ENCODE assay signal across 14 cellular contexts in genomic region chr13:21149568-21149967, GRCh38. TPM values are rescaled to one million over a fixed set of nuclear protein-coding genes. Genes with fewer than 3 reads are reported as not detected.
DNase-seq lines count a peak whose midpoint lies in the region; ATAC-seq lines count a peak whose summit lies in the region.
"Had no signal": no experiment of that assay in that cellular context is flagged by ENCODE, and none has a peak within 500 bp of the region (broad histone marks: within the 10 kb centered on the region; RNA-seq: fewer than 3 reads in every experiment).

No MANE protein-coding gene starts in this region.

- H3K4me2 ChIP-seq in BLaER1 treated with 17β-estradiol and CSF1 and Interleukin-3, amounts not matched to agents 10 nM and 100 nM, result peak overlapping the region in 10 of 11 experiments; percentile 0 to 32 (median 15); a peak in 13 of 22 replicates
- H3K4me2 ChIP-seq in mesendoderm (ENCODE audit: low read length), result no peak overlapping the region

- WGBS in mesendoderm (ENCODE audit: extremely low coverage, insufficient coverage, low lambda C conversion rate), result no CpG with 5 or more reads among the region's 1 CpG

- H2AK5ac ChIP-seq in mesendoderm (ENCODE audit: low read length), result no peak overlapping the region

- H2BK120ac ChIP-seq in mesendoderm (ENCODE audit: low read depth, low read length), result no peak overlapping the region

- H3K4ac ChIP-seq in mesendoderm (ENCODE audit: low read depth, low read length), result no peak overlapping the region

- no peak overlapping the region for H4K8ac ChIP-seq in mesendoderm (ENCODE audit: low read depth, low read length)

- no peaks in the 10 kb centered on the region for H3K27me3 ChIP-seq in BLaER1 treated with 17β-estradiol and CSF1 and Interleukin-3, amounts not matched to agents 10 nM and 100 nM
- no peaks in the 10 kb centered on the region for H3K27me3 ChIP-seq in mesendoderm (ENCODE audit: insufficient read depth, low read length, poor library complexity)
- H3K27me3 ChIP-seq: brain microvascular endothelial cell had no signal

- H3K23ac ChIP-seq in mesendoderm (ENCODE audit: low read length), result no peak overlapping the region

- peaks cover 52 to 74% (median 64%) of the 10 kb centered on the region in 11 experiments for H3K36me3 ChIP-seq in BLaER1 treated with 17β-estradiol and CSF1 and Interleukin-3, amounts not matched to agents 10 nM and 100 nM
- H3K36me3 ChIP-seq in mesendoderm (ENCODE audit: control insufficient read depth, insufficient read depth, low read length), result peaks cover 2% of the 10 kb centered on the region

- no peak overlapping the region for H3K9ac ChIP-seq in BLaER1 treated with 17β-estradiol and CSF1 and Interleukin-3, amounts not matched to agents 10 nM and 100 nM
- no peak overlapping the region for H3K9ac ChIP-seq in mesendoderm (ENCODE audit: low read length)

- no peak overlapping the region for H2BK5ac ChIP-seq in mesendoderm (ENCODE audit: low read length)

- H4K20me1 ChIP-seq in BLaER1 treated with 17β-estradiol and CSF1 and Interleukin-3, amounts not matched to agents 10 nM and 100 nM, result peaks cover 31 to 53% (median 38%) of the 10 kb centered on the region in 11 experiments; a peak in 21 of 22 replicates

- no peak overlapping the region for H2BK15ac ChIP-seq in mesendoderm (replicated peaks; ENCODE audit: low read depth)

- no peaks in the 10 kb centered on the region for H3K9me3 ChIP-seq in BLaER1 treated with 17β-estradiol and CSF1 and Interleukin-3, amounts not matched to agents 10 nM and 100 nM (replicated peaks in 1 of 11)

- H4K5ac ChIP-seq in mesendoderm (ENCODE audit: low read length), result no peak overlapping the region

- no peak overlapping the region for H3K4me3 ChIP-seq in BLaER1 treated with 17β-estradiol and CSF1 and Interleukin-3, amounts not matched to agents 10 nM and 100 nM
- H3K4me3 ChIP-seq in mesendoderm (ENCODE audit: low read length), result no peak overlapping the region

- DNase-seq in NAMALWA (ENCODE audit: low spot score) (peak; percentile 54), glomerular visceral epithelial cell (ENCODE audit: extremely low spot score) (peak; percentile 21), NCI-H2107 treated with DMSO at 0.1 percent for 48 hours (lab: John Stamatoyannopoulos, UW; ENCODE audit: unreplicated experiment) (no peak), globus pallidus (ENCODE audit: low spot score) (no peak), mesendoderm (no peak), HUDEP-2 (lab: John Stamatoyannopoulos, UW; ENCODE audit: unreplicated experiment in 76 of 76) (no peak)
- DNase-seq: activated CD8-positive, alpha-beta memory T cell treated with anti-CD3 and anti-CD28 coated beads, Interleukin-2, amount 50 U/mL, for 4 hours; brain microvascular endothelial cell; EL; NCI-H1105 treated with DMSO at 0.1 percent for 48 hours; NCI-H510A treated with DMSO at 0.1 percent for 48 hours; SHP77 had no signal

- no peak overlapping the region for H3K56ac ChIP-seq in mesendoderm (ENCODE audit: low read length)

- H3K79me2 ChIP-seq in mesendoderm (ENCODE audit: control insufficient read depth, insufficient read depth, low read length), result peaks cover under 1% of the 10 kb centered on the region

- peaks cover 11 to 23% (median 17%) of the 10 kb centered on the region in 10 experiments for H3K4me1 ChIP-seq in BLaER1 treated with 17β-estradiol and CSF1 and Interleukin-3, amounts not matched to agents 10 nM and 100 nM
- H3K4me1 ChIP-seq in mesendoderm (ENCODE audit: control insufficient read depth, low read depth, low read length), result no peaks in the 10 kb centered on the region

- H3K79me1 ChIP-seq in mesendoderm (ENCODE audit: low read length), result peaks cover under 1% of the 10 kb centered on the region

- no peak overlapping the region for H3K18ac ChIP-seq in mesendoderm (ENCODE audit: low read length)

- H3K27ac ChIP-seq in BLaER1 treated with 17β-estradiol and CSF1 and Interleukin-3, amounts not matched to agents 10 nM and 100 nM, result peak overlapping the region in 6 of 11 experiments; percentile 2 to 48 (median 25); a peak in 6 of 22 replicates
- no peak overlapping the region for H3K27ac ChIP-seq in mesendoderm (ENCODE audit: low read depth, low read length)
- H3K27ac ChIP-seq: brain microvascular endothelial cell had no signal

- ATAC-seq in GM19351 (IDR thresholded peaks at IDR 0.05; ENCODE audit: unreplicated experiment), result peak; percentile 82

RNA-seq across cellular contexts. Expression of gene SAP18, which starts 9.6 kb away (rescaled TPM):
- polyA plus RNA-seq in mesendoderm (2013, experiment 1 of 2), result 197 TPM
- polyA plus RNA-seq in mesendoderm (2013, experiment 2 of 2), result 190 TPM

RNA-seq across cellular contexts. Expression of gene SKA3, which starts 26.8 kb away (rescaled TPM):
- 82.1 TPM for polyA plus RNA-seq in mesendoderm (2013, experiment 1 of 2)
- polyA plus RNA-seq in mesendoderm (2013, experiment 2 of 2), result 83.7 TPM

RNA-seq across cellular contexts. Expression of gene MRPL57, which starts 26.9 kb away (rescaled TPM):
- 31.7 TPM for polyA plus RNA-seq in mesendoderm (2013, experiment 1 of 2)
- 32.4 TPM for polyA plus RNA-seq in mesendoderm (2013, experiment 2 of 2)

Comparison
In these comparisons a context has a peak if more than half of its experiments do, and no peak if none do; other contexts are left out.
1. DNase-seq: peak in NAMALWA (single experiment) and glomerular visceral epithelial cell (single experiment); none in NCI-H2107 treated with DMSO at 0.1 percent for 48 hours (single experiment), globus pallidus (single experiment), mesendoderm (single experiment) and HUDEP-2 (0 of 76).